ENCODE assay signal across 2 cellular contexts in genomic region chr17:50580636-50581035, GRCh38.
TF ChIP-seq lines count a peak whose summit lies in the region.

No MANE protein-coding gene starts in this region.

TF ChIP-seq in GM23338, 12 proteins besides CTCF, POLR2A, EP300 and RAD21:
- no peak for TF ChIP-seq NANOG (IDR thresholded peaks at IDR 0.05; ENCODE audit: borderline replicate concordance)
- no peak for TF ChIP-seq ETS1 (IDR thresholded peaks at IDR 0.05)
- TF ChIP-seq CREB1 (CRISPR knock-in tag; IDR thresholded peaks at IDR 0.05; ENCODE audit: low read depth) = no peak
- TF ChIP-seq ZNF114 (CRISPR knock-in tag; IDR thresholded peaks at IDR 0.05) = no peak
- no peak for TF ChIP-seq EZH2phosphoT487 (IDR thresholded peaks at IDR 0.05; ENCODE audit: unreplicated experiment)
- no peak for TF ChIP-seq STAT1 (IDR thresholded peaks at IDR 0.05; ENCODE audit: unreplicated experiment)
- TF ChIP-seq ZNF331 (CRISPR knock-in tag; IDR thresholded peaks at IDR 0.05; ENCODE audit: low read depth) = no peak
- TF ChIP-seq ZNF462 (CRISPR knock-in tag; IDR thresholded peaks at IDR 0.05) = no peak
- TF ChIP-seq POLR2AphosphoS5 (IDR thresholded peaks at IDR 0.05; ENCODE audit: low read depth) = no peak
TF ChIP-seq in GM23338: peak in this region for 0.

TF ChIP-seq in K562, 482 proteins besides CTCF, POLR2A, EP300 and RAD21:
- TF ChIP-seq PKNOX1 (IDR thresholded peaks at IDR 0.05) = 0 out of 2 replicates have a peak, but pooled peaks have one; percentile 19
- no peak for TF ChIP-seq ZNF583 (CRISPR knock-in tag; IDR thresholded peaks at IDR 0.05)
